In the genomic region with DNA sequence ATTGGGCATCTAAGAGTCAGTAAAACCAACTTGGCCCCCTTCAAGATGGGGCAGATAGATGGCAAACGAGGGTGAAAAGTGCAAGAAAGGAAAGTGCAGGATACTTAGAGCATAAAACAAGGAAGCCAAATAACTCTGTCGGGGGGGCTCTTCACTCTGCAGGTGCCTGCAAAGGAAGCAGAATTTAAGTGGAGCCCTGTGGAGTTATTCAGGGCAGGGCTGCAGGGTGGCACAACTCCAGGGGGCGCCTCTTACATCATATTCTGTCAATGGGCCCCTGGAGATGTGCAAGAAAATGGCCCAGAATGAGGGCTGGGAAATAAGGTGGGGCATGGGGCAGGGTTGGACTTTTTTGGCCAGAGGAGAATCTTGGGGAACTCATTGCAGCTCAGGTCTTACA, we compare ENCODE assay signal across 28 cellular contexts.
"Had no signal": no experiment of that assay in that cellular context is flagged by ENCODE, and none has a peak within 500 bp of the region (broad histone marks: within the 10 kb centered on the region; RNA-seq: fewer than 3 reads in every experiment).

No MANE protein-coding gene starts in this region.

- H3K79me2 ChIP-seq: hepatocyte had no signal

- H3K4me3 ChIP-seq: esophagus muscularis mucosa, gastroesophageal sphincter, heart left ventricle, hepatocyte, left lung, mucosa of descending colon, prostate gland, right atrium auricular region, smooth muscle cell, suprapubic skin, transverse colon, vagina had no signal

- H3K9me3 Mint-ChIP-seq: dendritic cell treated with granulocyte-macrophage colony-stimulating factor and Interleukin-4, amounts not matched to agents 40 ng/mL and 50 ng/mL, for 4 days; natural killer cell treated with Interleukin-12 subunit alpha and Interleukin-12 subunit beta and Interleukin-15 and Interleukin-18, amount 100 ng/mL, for 72 hours; stimulated activated naive CD8-positive, alpha-beta T cell treated with anti-CD3 and anti-CD28 coated beads, Interleukin-15, amount 100 ng/mL, for 72 hours had no signal

- H3K4me3 Mint-ChIP-seq: dendritic cell treated with granulocyte-macrophage colony-stimulating factor and Interleukin-4, amounts not matched to agents 40 ng/mL and 50 ng/mL, for 4 days; mesothelial cell of epicardium; naive B cell; natural killer cell treated with Interleukin-12 subunit alpha and Interleukin-12 subunit beta and Interleukin-15 and Interleukin-18, amount 100 ng/mL, for 72 hours; neural crest cell; stimulated activated naive CD8-positive, alpha-beta T cell treated with anti-CD3 and anti-CD28 coated beads, Interleukin-15, amount 100 ng/mL, for 72 hours had no signal

- H3K27me3 ChIP-seq: esophagus muscularis mucosa, foreskin keratinocyte, gastroesophageal sphincter, heart left ventricle, hepatocyte, right atrium auricular region, suprapubic skin, transverse colon, vagina had no signal

- H3K4me2 ChIP-seq: hepatocyte, smooth muscle cell had no signal

- ATAC-seq: gastroesophageal sphincter; heart left ventricle; left lung; mucosa of descending colon; natural killer cell treated with Interleukin-12 subunit alpha and Interleukin-12 subunit beta and Interleukin-15 and Interleukin-18, amount 100 ng/mL, for 72 hours; sciatic nerve; stimulated activated naive CD8-positive, alpha-beta T cell treated with anti-CD3 and anti-CD28 coated beads, Interleukin-15, amount 100 ng/mL, for 72 hours had no signal

- H3K9me3 ChIP-seq: esophagus muscularis mucosa, gastroesophageal sphincter, heart left ventricle, left lung, mucosa of descending colon, prostate gland, right atrium auricular region, suprapubic skin, transverse colon, vagina had no signal

- H2AFZ ChIP-seq: hepatocyte had no signal

- H3K36me3 ChIP-seq: esophagus muscularis mucosa, gastroesophageal sphincter, heart left ventricle, left lung, prostate gland, right atrium auricular region, suprapubic skin, transverse colon, vagina had no signal

- H3K27ac ChIP-seq: esophagus muscularis mucosa, foreskin keratinocyte, gastroesophageal sphincter, heart left ventricle, hepatocyte, left lung, prostate gland, right atrium auricular region, suprapubic skin, transverse colon, vagina had no signal

- H3K4me1 Mint-ChIP-seq: stimulated activated naive CD8-positive, alpha-beta T cell treated with anti-CD3 and anti-CD28 coated beads, Interleukin-15, amount 100 ng/mL, for 72 hours had no signal

- H3K36me3 Mint-ChIP-seq: mesothelial cell of epicardium; natural killer cell treated with Interleukin-12 subunit alpha and Interleukin-12 subunit beta and Interleukin-15 and Interleukin-18, amount 100 ng/mL, for 72 hours had no signal

- H3K27ac Mint-ChIP-seq: dendritic cell treated with granulocyte-macrophage colony-stimulating factor and Interleukin-4, amounts not matched to agents 40 ng/mL and 50 ng/mL, for 4 days; mesothelial cell of epicardium; naive B cell; natural killer cell treated with Interleukin-12 subunit alpha and Interleukin-12 subunit beta and Interleukin-15 and Interleukin-18, amount 100 ng/mL, for 72 hours; stimulated activated naive CD8-positive, alpha-beta T cell treated with anti-CD3 and anti-CD28 coated beads, Interleukin-15, amount 100 ng/mL, for 72 hours had no signal

- H3K4me1 ChIP-seq: esophagus muscularis mucosa, foreskin keratinocyte, gastroesophageal sphincter, left lung, prostate gland, transverse colon had no signal

- DNase-seq: effector CD8-positive, alpha-beta T cell; foreskin keratinocyte; heart left ventricle; left cardiac atrium; left lung; mesenchymal stem cell; mucosa of descending colon; naive B cell; stimulated activated CD4-positive, alpha-beta T cell treated with anti-CD3 and anti-CD28 coated beads, Interleukin-12 subunit alpha, Interleukin-12 subunit beta, amount 100 ng/mL, for 4 hours; stimulated activated CD4-positive, alpha-beta T cell treated with anti-CD3 and anti-CD28 coated beads, Interleukin-1b, Interleukin-23, amount 100 ng/mL, for 48 hours; stimulated activated CD4-positive, alpha-beta T cell treated with anti-CD3 and anti-CD28 coated beads, Interleukin-4, amount 100 ng/mL, for 1 hour; stimulated activated CD8-positive, alpha-beta memory T cell treated with anti-CD3 and anti-CD28 coated beads, Interleukin-4, amount 100 ng/mL, for 48 hours; stimulated activated naive CD4-positive, alpha-beta T cell; stimulated activated naive CD8-positive, alpha-beta T cell treated with anti-CD3 and anti-CD28 coated beads, Interleukin-15, amount 100 ng/mL, for 72 hours; transverse colon had no signal
